35 cellular contexts compared by ENCODE assay signal in genomic region chr11:122592641-122593040, GRCh38.
"Had no signal": no experiment of that assay in that cellular context is flagged by ENCODE, and none has a peak within 500 bp of the region (broad histone marks: within the 10 kb centered on the region; RNA-seq: fewer than 3 reads in every experiment).

No MANE protein-coding gene starts in this region.

- DNase-seq: Karpas-422, Kasumi-1, MG63, MM.1S, MV-4-11, NCI-H1048, NCI-H1092, NCI-H1092 treated with DMSO at 0.1 percent for 48 hours, NCI-H1105, NCI-H1105 treated with DMSO at 0.1 percent for 48 hours, NCI-H1417, NCI-H1417 treated with DMSO at 0.1 percent for 48 hours, NCI-H1436, NCI-H1436 treated with DMSO at 0.1 percent for 48 hours, NCI-H146, NCI-H1694, NCI-H1694 treated with DMSO at 0.1 percent for 48 hours, NCI-H187, NCI-H187 treated with DMSO at 0.1 percent for 48 hours, NCI-H1930, NCI-H2029, NCI-H2029 treated with DMSO at 0.1 percent for 48 hours, NCI-H2081, NCI-H2081 treated with DMSO at 0.1 percent for 48 hours, NCI-H2107, NCI-H2171, NCI-H2171 treated with DMSO at 0.1 percent for 48 hours, NCI-H2227 treated with DMSO at 0.1 percent for 48 hours, NCI-H226, NCI-H345, NCI-H446, NCI-H446 treated with DMSO at 0.1 percent for 48 hours, NCI-H510A, NCI-H510A treated with DMSO at 0.1 percent for 48 hours, NCI-H524 had no signal

- H3K4me3 ChIP-seq: MG63 had no signal

- H3K36me3 ChIP-seq: MG63 had no signal
